In genomic region chr7:22851140-22851539, GRCh38 we compare ENCODE assay signal across 1 cellular context.
TF ChIP-seq lines count a peak whose summit lies in the region.

No MANE protein-coding gene starts in this region.

TF ChIP-seq in H1, 55 proteins besides CTCF, POLR2A, EP300 and RAD21:
- TF ChIP-seq GTF2F1 (IDR thresholded peaks at IDR 0.05; ENCODE audit: borderline replicate concordance, low read depth, low read length) (no peak), CBX5 (IDR thresholded peaks at IDR 0.05; ENCODE audit: low read depth, low read length) (no peak), BRCA1 (IDR thresholded peaks at IDR 0.05; ENCODE audit: low read depth, low read length) (no peak), SAP30 (IDR thresholded peaks at IDR 0.05; ENCODE audit: insufficient read depth, insufficient replicate concordance, low read length) (no peak), E2F6 (IDR thresholded peaks at IDR 0.05) (no peak), NANOG (IDR thresholded peaks at IDR 0.05; ENCODE audit: insufficient read depth, low read depth, low read length, poor library complexity, severe bottlenecking) (no peak), CHD2 (IDR thresholded peaks at IDR 0.05; ENCODE audit: low read length) (no peak), POLR2AphosphoS5 (IDR thresholded peaks at IDR 0.05; ENCODE audit: low read depth, low read length) (no peak), JUND (IDR thresholded peaks at IDR 0.05; ENCODE audit: low read length) (no peak), SP2 (IDR thresholded peaks at IDR 0.05; ENCODE audit: low read length) (no peak), CTBP2 (IDR thresholded peaks at IDR 0.05; ENCODE audit: borderline replicate concordance, insufficient read depth, insufficient read length, low read length) (no peak)
